Comparison of ENCODE assay signal across 8 cellular contexts in the genomic region with DNA sequence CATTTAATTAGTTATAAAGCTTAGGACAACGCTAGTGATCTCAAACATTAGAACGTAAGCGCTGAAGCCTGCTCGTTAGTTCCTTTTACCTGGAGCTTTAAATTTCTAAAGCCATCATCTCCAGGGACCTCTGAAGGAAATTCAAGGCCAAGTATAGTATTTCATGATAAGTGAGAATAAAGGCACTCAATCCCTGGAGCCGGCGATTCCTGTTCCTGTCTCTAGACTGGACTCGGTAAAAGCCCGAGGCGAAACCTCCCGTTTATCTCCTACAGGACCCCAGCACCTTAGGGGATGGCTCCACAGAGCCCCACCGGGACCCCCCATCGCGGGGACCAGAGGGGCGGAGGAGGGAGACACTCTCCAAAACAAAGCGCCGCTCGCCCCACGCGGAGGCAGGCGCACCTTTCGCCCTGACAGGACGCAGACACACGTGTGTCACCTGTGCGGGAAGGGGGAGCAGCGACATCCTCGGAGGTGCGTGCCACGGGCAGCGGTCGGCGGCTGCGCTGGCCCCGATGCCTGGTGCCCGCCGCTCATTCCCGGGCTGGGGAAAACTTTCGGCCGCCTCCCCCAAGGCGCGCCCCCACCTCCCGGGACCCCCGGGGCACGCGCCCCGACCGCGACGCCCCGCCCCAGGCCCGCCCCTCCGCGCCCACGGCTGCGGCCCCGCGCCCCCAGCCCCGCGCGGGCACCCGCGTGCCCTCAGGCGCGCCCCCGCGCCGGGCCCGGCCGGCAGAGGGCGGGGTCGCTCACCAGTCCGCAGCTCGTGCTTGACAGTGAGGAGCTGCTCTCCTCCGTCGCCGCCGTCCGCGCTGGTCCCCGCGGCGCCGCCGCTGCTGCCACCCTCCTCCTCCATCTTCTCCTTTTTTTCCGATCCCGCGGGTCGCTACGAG. TPM values are rescaled to one million over a fixed set of nuclear protein-coding genes. Genes with fewer than 3 reads are reported as not detected.
DNase-seq lines count a peak whose midpoint lies in the region; ATAC-seq, FAIRE-seq and TF ChIP-seq lines count a peak whose summit lies in the region.

No MANE protein-coding gene starts in this region.

- peaks cover 61% of the 10 kb centered on the region for H3K4me1 Mint-ChIP-seq in activated naive CD4-positive, alpha-beta T cell treated with anti-CD3 and anti-CD28 coated beads, Interleukin-2, amount 10 ng/mL, durations not matched to agents 7 days and 5 days

- H3K4me3 ChIP-seq in HUES6 (ENCODE audit: low read depth, low read length): peak overlapping the region; percentile 90
- peak overlapping the region; percentile 77 for H3K4me3 ChIP-seq in RWPE2 (ENCODE audit: severe bottlenecking)
- H3K4me3 ChIP-seq in pancreas: peak overlapping the region; percentile 74 to 95 (median 81)

- ATAC-seq in GM21390 (IDR thresholded peaks at IDR 0.05; ENCODE audit: unreplicated experiment) (peak; percentile 20), RWPE2 (ENCODE audit: low read depth) (peak; percentile 16), pancreas (peak; percentile 45 to 60 (median 57))

- peak overlapping the region; percentile 81 for H3K27ac Mint-ChIP-seq in activated naive CD4-positive, alpha-beta T cell treated with anti-CD3 and anti-CD28 coated beads, Interleukin-2, amount 10 ng/mL, durations not matched to agents 7 days and 5 days

- peaks cover 52% of the 10 kb centered on the region for H3K36me3 Mint-ChIP-seq in activated naive CD4-positive, alpha-beta T cell treated with anti-CD3 and anti-CD28 coated beads, Interleukin-2, amount 10 ng/mL, durations not matched to agents 7 days and 5 days

- H3K4me3 Mint-ChIP-seq in activated naive CD4-positive, alpha-beta T cell treated with anti-CD3 and anti-CD28 coated beads, Interleukin-2, amount 10 ng/mL, durations not matched to agents 7 days and 5 days: peak overlapping the region; percentile 85

- peaks cover 4% of the 10 kb centered on the region for H3K9me3 Mint-ChIP-seq in activated naive CD4-positive, alpha-beta T cell treated with anti-CD3 and anti-CD28 coated beads, Interleukin-2, amount 10 ng/mL, durations not matched to agents 7 days and 5 days

- H3K27ac ChIP-seq in HUES6 (ENCODE audit: low read depth, low read length) (no peak overlapping the region), RWPE2 (ENCODE audit: poor library complexity, severe bottlenecking) (peak overlapping the region; percentile 52), pancreas (peak overlapping the region; percentile 91 to 99 (median 96))

- H3K9me3 ChIP-seq in HUES6 (ENCODE audit: control insufficient read depth, insufficient read depth, low read depth, low read length) (no peaks in the 10 kb centered on the region), RWPE2 (ENCODE audit: severe bottlenecking) (no peaks in the 10 kb centered on the region), pancreas (no peaks in the 10 kb centered on the region)

- WGBS in pancreas, 2 donors: 0 to 1% methylated on average over 37 to 88 of the region's 88 CpGs

- peak; percentile 39 for DNase-seq in Caki2 (ENCODE audit: low read depth)
- peak; percentile 70 for DNase-seq in RWPE2 (ENCODE audit: low spot score)
- peak; percentile 79 for DNase-seq in activated naive CD4-positive, alpha-beta T cell treated with anti-CD3 and anti-CD28 coated beads, Interleukin-2, amount 10 ng/mL, durations not matched to agents 7 days and 5 days
- peak; percentile 22 for DNase-seq in globus pallidus (ENCODE audit: low spot score)
- peak; percentile 47 to 84 (median 54) for DNase-seq in pancreas
- DNase-seq in ureter (ENCODE audit: low spot score): peak; percentile 59

- no peaks in the 10 kb centered on the region for H3K27me3 Mint-ChIP-seq in activated naive CD4-positive, alpha-beta T cell treated with anti-CD3 and anti-CD28 coated beads, Interleukin-2, amount 10 ng/mL, durations not matched to agents 7 days and 5 days

- H3K27me3 ChIP-seq in HUES6 (ENCODE audit: control insufficient read depth, insufficient read depth, low read length) (no peaks in the 10 kb centered on the region; the same call in 1 of the 2 replicates), RWPE2 (ENCODE audit: insufficient read depth, poor library complexity, severe bottlenecking) (no peaks in the 10 kb centered on the region), pancreas (no peaks in the 10 kb centered on the region)

- peak; percentile 67 for TF ChIP-seq CTCF in RWPE2 (IDR thresholded peaks at IDR 0.05; ENCODE audit: poor library complexity, severe bottlenecking)
- no peak for TF ChIP-seq CTCF in pancreas (IDR thresholded peaks at IDR 0.05)

- peaks cover 4% of the 10 kb centered on the region; the same call in 1 of the 2 replicates for H3K4me1 ChIP-seq in HUES6 (ENCODE audit: control insufficient read depth, insufficient read depth, low read length)
- H3K4me1 ChIP-seq in RWPE2 (ENCODE audit: insufficient read depth, poor library complexity, severe bottlenecking): peaks cover 10% of the 10 kb centered on the region
- peaks cover 0 to 8% (median 0%) of the 10 kb centered on the region in 3 donors for H3K4me1 ChIP-seq in pancreas

- H3K36me3 ChIP-seq in HUES6 (ENCODE audit: control insufficient read depth, insufficient read depth, low read length) (no peaks in the 10 kb centered on the region), RWPE2 (ENCODE audit: low read depth) (no peaks in the 10 kb centered on the region), pancreas (no peaks in the 10 kb centered on the region)

- peak overlapping the region; percentile 78 for H3K9ac ChIP-seq in HUES6 (ENCODE audit: low read length)

- CTCF ChIA-PET in activated naive CD4-positive, alpha-beta T cell treated with anti-CD3 and anti-CD28 coated beads, Interleukin-2, amount 10 ng/mL, durations not matched to agents 7 days and 5 days (lab: Charles Lee): interaction anchor here (0.7 to 4.5 kb wide), 15 partner anchors 11 to 157 kb away, joined by 3 to 32 read pairs (median 3); a partner anchor contains a TSS

- in situ Hi-C loops in Caki2 (cut with HindIII; ENCODE audit: low pct_unique_long_range_greater_than_20kb, low sequenced_read_pairs): no loop called here

- FAIRE-seq in pancreas (lab: Jason Lieb, UNC): no peak

- intact Hi-C loops in pancreas (cut with DNase I): no loop called here

RNA-seq across cellular contexts. Expression of a gene that starts 0.6 kb away (rescaled TPM):
- total RNA-seq in Caki2 (2014; rRNA removed; shearing (Covaris generic); ENCODE audit: low replicate concordance): 4.0 and 5.2 TPM in 2 replicates
- total RNA-seq in pancreas: 1 to 10 TPM; 2.5 to 3.5 (median 3.2) TPM
- 1 to 10 TPM in 1 of 2 donors, under 1 TPM in 1; 0.95 to 1.1 TPM for polyA plus RNA-seq in pancreas
- total RNA-seq in ureter: 19.7 TPM

RNA-seq across cellular contexts. Expression of a gene that starts 54.0 kb away (rescaled TPM):
- 15.5 and 25.5 TPM in 2 replicates for total RNA-seq in Caki2 (2014; rRNA removed; shearing (Covaris generic); ENCODE audit: low replicate concordance)
- total RNA-seq in pancreas (10 to 100 TPM; 11.9 to 43.4 (median 21.4) TPM), ureter (141 TPM)
- polyA plus RNA-seq in pancreas: 10 to 100 TPM; 24.9 to 31.9 TPM

Comparison
In these comparisons a context has a peak if more than half of its experiments do, and no peak if none do; other contexts are left out.
1. DNase-seq: peak in every context shown above with its lines; median percentile 79 in activated naive CD4-positive, alpha-beta T cell treated with anti-CD3 and anti-CD28 coated beads, Interleukin-2, amount 10 ng/mL, durations not matched to agents 7 days and 5 days; 70 in RWPE2; 59 in ureter; 54 in pancreas; 39 in Caki2; 22 in globus pallidus.